ENCODE assay signal across 29 cellular contexts in the genomic region with DNA sequence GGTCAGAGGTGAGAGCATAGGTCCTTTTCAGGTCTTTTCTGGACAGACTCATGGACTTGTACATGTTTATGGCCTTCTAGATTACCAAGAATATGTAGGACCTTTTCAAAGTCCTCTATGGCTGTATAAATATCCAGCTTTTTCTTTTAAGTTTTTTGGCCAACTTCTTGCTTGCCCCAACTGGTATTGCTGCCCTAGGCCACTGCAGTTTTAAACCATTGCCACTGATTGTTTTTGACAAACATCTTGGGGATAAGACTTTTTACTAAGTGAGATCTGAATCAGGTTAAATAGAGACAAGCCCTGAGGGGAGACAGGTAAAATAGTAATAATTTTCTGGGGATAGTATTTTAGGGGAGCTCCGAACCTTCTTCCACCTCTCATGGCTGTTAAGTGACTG.
"Had no signal": no experiment of that assay in that cellular context is flagged by ENCODE, and none has a peak within 500 bp of the region (broad histone marks: within the 10 kb centered on the region; RNA-seq: fewer than 3 reads in every experiment).

No MANE protein-coding gene starts in this region.

- ATAC-seq: Panc1, Right ventricle myocardium inferior, SK-N-SH treated with all-trans-retinoic acid at 6 μM for 48 hours had no signal

- H2AFZ ChIP-seq: PC-9 had no signal

- H3K4me3 ChIP-seq: PC-9, SJCRH30, SK-N-MC had no signal

- H3K36me3 ChIP-seq: SJCRH30 had no signal

- H3K4me2 ChIP-seq: PC-9 had no signal

- H3K27me3 ChIP-seq: SJCRH30 had no signal

- H3K27ac ChIP-seq: PC-9, RWPE1, SJCRH30, SK-N-MC had no signal

- DNase-seq: KBM-7, MM.1S, MV-4-11, NCI-H1092, NCI-H1105, NCI-H1417 treated with DMSO at 0.1 percent for 48 hours, NCI-H1436 treated with DMSO at 0.1 percent for 48 hours, NCI-H1694 treated with DMSO at 0.1 percent for 48 hours, NCI-H187 treated with DMSO at 0.1 percent for 48 hours, NCI-H2029, NCI-H2081, NCI-H2171 treated with DMSO at 0.1 percent for 48 hours, NCI-H2227 treated with DMSO at 0.1 percent for 48 hours, NCI-H345, NCI-H446, NCI-H510A treated with DMSO at 0.1 percent for 48 hours, NCI-H524 treated with DMSO at 0.1 percent for 48 hours, NCI-H526 treated with DMSO at 0.1 percent for 48 hours, NCI-H774, PC-9, SHP77, SIG-M5, SJCRH30 had no signal

- FAIRE-seq: RCC 7860 had no signal

- H3K4me1 ChIP-seq: SJCRH30 had no signal
